11 cellular contexts compared by ENCODE assay signal in the genomic region with DNA sequence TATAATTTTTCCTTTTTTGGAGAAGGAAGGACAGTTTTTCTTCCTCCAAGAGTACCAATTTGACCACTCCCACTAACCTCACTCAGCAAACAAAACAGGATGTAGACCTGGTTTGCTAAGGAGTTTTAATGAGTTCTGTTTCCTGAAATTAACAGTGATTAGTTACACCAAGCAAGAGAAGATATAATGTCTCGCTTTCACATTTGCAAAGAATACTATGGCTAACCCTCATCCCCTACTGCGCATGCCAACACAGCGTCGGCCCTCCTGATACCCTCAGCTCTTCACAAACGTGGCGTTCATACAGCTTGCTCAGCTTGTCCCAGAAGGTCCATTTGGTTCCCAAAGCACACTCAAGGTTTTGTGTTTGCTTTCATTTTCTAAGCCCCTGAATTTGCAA. TPM values are rescaled to one million over a fixed set of nuclear protein-coding genes. Genes with fewer than 3 reads are reported as not detected.
DNase-seq lines count a peak whose midpoint lies in the region; ATAC-seq and TF ChIP-seq lines count a peak whose summit lies in the region.
"Had no signal": no experiment of that assay in that cellular context is flagged by ENCODE, and none has a peak within 500 bp of the region (broad histone marks: within the 10 kb centered on the region; RNA-seq: fewer than 3 reads in every experiment).

No MANE protein-coding gene starts in this region.

- peak; percentile 63 for ATAC-seq in activated CD4-positive, alpha-beta T cell treated with anti-CD3 and anti-CD28 coated beads for 36 hours
- ATAC-seq in GM21423 (IDR thresholded peaks at IDR 0.05; ENCODE audit: unreplicated experiment) = peak; percentile 41

- POLR2A ChIA-PET in activated CD4-positive, alpha-beta T cell treated with anti-CD3 and anti-CD28 coated beads for 36 hours (lab: Charles Lee) = interaction anchor here (0.5 kb wide), 1 partner anchor 47 kb away, joined by 3 read pairs; no protein-coding TSS in a partner anchor

- TF ChIP-seq CTCF in nephron progenitor cell (IDR thresholded peaks at IDR 0.05) = no peak

- no peak overlapping the region for H3K4me3 Mint-ChIP-seq in activated CD4-positive, alpha-beta T cell treated with anti-CD3 and anti-CD28 coated beads for 36 hours
- peak overlapping the region; percentile 69 for H3K4me3 Mint-ChIP-seq in activated T-helper 1 cell treated with anti-CD3 and anti-CD28 coated beads, Interleukin-12 subunit alpha, Interleukin-12 subunit beta, Interleukin-2, Interleukin-4 antibody, amounts not matched to agents 30 ng/mL and 10 ng/mL and 1 ng/mL, durations not matched to agents 14 hours and 24 hours and 36 hours
- no peak overlapping the region for H3K4me3 Mint-ChIP-seq in nephron progenitor cell

- peaks cover 32% of the 10 kb centered on the region for H3K4me1 Mint-ChIP-seq in activated CD4-positive, alpha-beta T cell treated with anti-CD3 and anti-CD28 coated beads for 36 hours
- peaks cover 22% of the 10 kb centered on the region for H3K4me1 Mint-ChIP-seq in activated T-helper 1 cell treated with anti-CD3 and anti-CD28 coated beads, Interleukin-12 subunit alpha, Interleukin-12 subunit beta, Interleukin-2, Interleukin-4 antibody, amounts not matched to agents 30 ng/mL and 10 ng/mL and 1 ng/mL, durations not matched to agents 14 hours and 24 hours and 36 hours (ENCODE audit: low read depth)
- peaks cover 13% of the 10 kb centered on the region for H3K4me1 Mint-ChIP-seq in nephron progenitor cell

- CTCF ChIA-PET in activated CD4-positive, alpha-beta T cell treated with anti-CD3 and anti-CD28 coated beads for 36 hours (lab: Charles Lee) = interaction anchor here (0.7 to 7.5 kb wide), 3 partner anchors 41 to 95 kb away, joined by 3 to 71 read pairs (median 4); no protein-coding TSS in a partner anchor

- H3K27ac Mint-ChIP-seq in activated CD4-positive, alpha-beta T cell treated with anti-CD3 and anti-CD28 coated beads for 36 hours = peak overlapping the region; percentile 61
- H3K27ac Mint-ChIP-seq in activated T-helper 1 cell treated with anti-CD3 and anti-CD28 coated beads, Interleukin-12 subunit alpha, Interleukin-12 subunit beta, Interleukin-2, Interleukin-4 antibody, amounts not matched to agents 30 ng/mL and 10 ng/mL and 1 ng/mL, durations not matched to agents 14 hours and 24 hours and 36 hours = peak overlapping the region; percentile 85
- peak overlapping the region; percentile 68 for H3K27ac Mint-ChIP-seq in nephron progenitor cell

- peaks cover 42% of the 10 kb centered on the region for H3K36me3 Mint-ChIP-seq in activated CD4-positive, alpha-beta T cell treated with anti-CD3 and anti-CD28 coated beads for 36 hours (ENCODE audit: low read depth)
- peaks cover 29% of the 10 kb centered on the region for H3K36me3 Mint-ChIP-seq in activated T-helper 1 cell treated with anti-CD3 and anti-CD28 coated beads, Interleukin-12 subunit alpha, Interleukin-12 subunit beta, Interleukin-2, Interleukin-4 antibody, amounts not matched to agents 30 ng/mL and 10 ng/mL and 1 ng/mL, durations not matched to agents 14 hours and 24 hours and 36 hours (ENCODE audit: low read depth)
- H3K36me3 Mint-ChIP-seq in nephron progenitor cell (ENCODE audit: low read depth) = peaks cover 42% of the 10 kb centered on the region

- intact Hi-C loops in activated CD4-positive, alpha-beta T cell treated with anti-CD3 and anti-CD28 coated beads for 36 hours (cut with DNase I, micrococcal nuclease) = no loop called here
- intact Hi-C loops in activated T-helper 1 cell treated with anti-CD3 and anti-CD28 coated beads, Interleukin-12 subunit alpha, Interleukin-12 subunit beta, Interleukin-2, Interleukin-4 antibody, amounts not matched to agents 30 ng/mL and 10 ng/mL and 1 ng/mL, durations not matched to agents 14 hours and 24 hours and 36 hours (cut with micrococcal nuclease) = no loop called here

- no peaks in the 10 kb centered on the region for H3K27me3 Mint-ChIP-seq in activated CD4-positive, alpha-beta T cell treated with anti-CD3 and anti-CD28 coated beads for 36 hours
- no peaks in the 10 kb centered on the region for H3K27me3 Mint-ChIP-seq in activated T-helper 1 cell treated with anti-CD3 and anti-CD28 coated beads, Interleukin-12 subunit alpha, Interleukin-12 subunit beta, Interleukin-2, Interleukin-4 antibody, amounts not matched to agents 30 ng/mL and 10 ng/mL and 1 ng/mL, durations not matched to agents 14 hours and 24 hours and 36 hours (ENCODE audit: insufficient read depth)
- H3K27me3 Mint-ChIP-seq in nephron progenitor cell (ENCODE audit: low read depth, poor library complexity) = no peaks in the 10 kb centered on the region

- H3K9me3 Mint-ChIP-seq in activated CD4-positive, alpha-beta T cell treated with anti-CD3 and anti-CD28 coated beads for 36 hours (ENCODE audit: low read depth) = no peaks in the 10 kb centered on the region
- H3K9me3 Mint-ChIP-seq in activated T-helper 1 cell treated with anti-CD3 and anti-CD28 coated beads, Interleukin-12 subunit alpha, Interleukin-12 subunit beta, Interleukin-2, Interleukin-4 antibody, amounts not matched to agents 30 ng/mL and 10 ng/mL and 1 ng/mL, durations not matched to agents 14 hours and 24 hours and 36 hours = no peaks in the 10 kb centered on the region
- no peaks in the 10 kb centered on the region for H3K9me3 Mint-ChIP-seq in nephron progenitor cell

- peak; percentile 33 for DNase-seq in activated CD4-positive, alpha-beta T cell treated with anti-CD3 and anti-CD28 coated beads for 36 hours
- DNase-seq in activated CD4-positive, alpha-beta T cell treated with anti-CD3 and anti-CD28 coated beads for 4 hours = no peak
- no peak for DNase-seq in activated T-helper 1 cell treated with anti-CD3 and anti-CD28 coated beads, Interleukin-12 subunit alpha, Interleukin-12 subunit beta, Interleukin-2, Interleukin-4 antibody, amounts not matched to agents 30 ng/mL and 10 ng/mL and 1 ng/mL, durations not matched to agents 14 hours and 24 hours and 36 hours (ENCODE audit: low spot score)
- DNase-seq in nephron progenitor cell (no peak), NCI-H1436 treated with DMSO at 0.1 percent for 48 hours (lab: John Stamatoyannopoulos, UW) (no peak), NCI-H524 (lab: John Stamatoyannopoulos, UW) (no peak), NCI-H146 treated with DMSO at 0.1 percent for 48 hours (lab: John Stamatoyannopoulos, UW; ENCODE audit: unreplicated experiment) (no peak)
- DNase-seq: DMS53, mammary epithelial cell, testis had no signal

RNA-seq across cellular contexts. Expression of a gene that starts 41.9 kb away (rescaled TPM):
- 10 to 100 TPM in 1 of 2 experiments, 1 to 10 TPM in 1; 9.9 to 12.2 TPM for total RNA-seq in activated CD4-positive, alpha-beta T cell treated with anti-CD3 and anti-CD28 coated beads for 36 hours
- total RNA-seq in activated T-helper 1 cell treated with anti-CD3 and anti-CD28 coated beads, Interleukin-12 subunit alpha, Interleukin-12 subunit beta, Interleukin-2, Interleukin-4 antibody, amounts not matched to agents 30 ng/mL and 10 ng/mL and 1 ng/mL, durations not matched to agents 14 hours and 24 hours and 36 hours = 14.8 and 14.9 TPM in 2 replicates

RNA-seq across cellular contexts. Expression of a gene that starts 52.8 kb away (rescaled TPM):
- total RNA-seq in activated CD4-positive, alpha-beta T cell treated with anti-CD3 and anti-CD28 coated beads for 36 hours = 10 to 100 TPM; 13.3 to 14.2 TPM
- total RNA-seq in activated T-helper 1 cell treated with anti-CD3 and anti-CD28 coated beads, Interleukin-12 subunit alpha, Interleukin-12 subunit beta, Interleukin-2, Interleukin-4 antibody, amounts not matched to agents 30 ng/mL and 10 ng/mL and 1 ng/mL, durations not matched to agents 14 hours and 24 hours and 36 hours = 28.9 and 29.4 TPM in 2 replicates
